Comparison of ENCODE assay signal across 25 cellular contexts in the genomic region with DNA sequence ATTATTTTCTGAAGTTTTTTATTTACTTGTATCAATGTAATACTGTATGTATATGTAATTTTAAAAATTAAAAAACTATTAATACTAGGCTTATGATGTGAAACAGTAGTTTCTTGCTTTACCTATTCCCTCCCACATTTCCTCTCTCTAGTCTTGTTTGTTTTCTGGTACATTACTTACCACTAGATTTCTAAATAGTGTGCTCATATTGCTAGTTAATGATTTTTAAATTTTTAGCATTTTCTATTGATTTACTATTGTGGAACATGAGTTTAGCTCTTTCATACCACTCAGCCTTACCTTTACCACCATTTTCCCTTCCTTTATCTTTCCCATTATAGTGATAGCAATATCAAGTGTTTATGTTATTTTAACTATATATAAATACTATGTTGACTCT.
"Had no signal": no experiment of that assay in that cellular context is flagged by ENCODE, and none has a peak within 500 bp of the region (broad histone marks: within the 10 kb centered on the region; RNA-seq: fewer than 3 reads in every experiment).

No MANE protein-coding gene starts in this region.

- H3K36me3 Mint-ChIP-seq: natural killer cell had no signal

- DNase-seq: activated CD4-positive, alpha-beta memory T cell treated with anti-CD3 and anti-CD28 coated beads for 36 hours; activated CD4-positive, alpha-beta T cell treated with anti-CD3 and anti-CD28 coated beads for 48 hours; activated CD4-positive, CD25-positive, alpha-beta regulatory T cell; activated effector memory CD4-positive, alpha-beta T cell treated with anti-CD3 and anti-CD28 coated beads, Interleukin-2, amount 50 U/mL, for 16 hours; activated naive CD4-positive, alpha-beta T cell treated with anti-CD3 and anti-CD28 coated beads, Interleukin-2, amount 10 ng/mL, durations not matched to agents 7 days and 5 days; activated T-cell treated with anti-CD3 and anti-CD28 coated beads, Interleukin-2, amount 50 U/mL, for 72 hours; effector CD4-positive, alpha-beta T cell; heart left ventricle; islet precursor cell; midbrain; natural killer cell; sigmoid colon; stimulated activated CD4-positive, alpha-beta T cell treated with anti-CD3 and anti-CD28 coated beads, Interleukin-15, amount 100 ng/mL, for 24 hours; stimulated activated CD8-positive, alpha-beta memory T cell treated with anti-CD3 and anti-CD28 coated beads, Interleukin-4, amount 100 ng/mL, for 48 hours; stimulated activated naive B cell treated with anti-CD40 and anti-IgM and Interleukin-4, amounts not matched to agents 10 μg/mL and 1 μg/mL and 100 μg/mL, for 72 hours; T-helper 1 cell; T1000; transverse colon; uterus had no signal

- H3K27me3 Mint-ChIP-seq: activated CD4-positive, alpha-beta memory T cell treated with anti-CD3 and anti-CD28 coated beads for 36 hours; activated naive CD4-positive, alpha-beta T cell treated with anti-CD3 and anti-CD28 coated beads, Interleukin-2, amount 10 ng/mL, durations not matched to agents 7 days and 5 days; dendritic cell treated with granulocyte-macrophage colony-stimulating factor and Interleukin-4, amounts not matched to agents 40 ng/mL and 50 ng/mL, for 4 days; stimulated activated naive B cell treated with anti-CD40 and anti-IgM and Interleukin-4, amounts not matched to agents 10 μg/mL and 1 μg/mL and 100 μg/mL, for 72 hours had no signal

- ATAC-seq: activated T-cell treated with anti-CD3 and anti-CD28 coated beads, Interleukin-2, amount 50 U/mL, for 72 hours; heart left ventricle; natural killer cell; stimulated activated naive B cell treated with anti-CD40 and anti-IgM and Interleukin-4, amounts not matched to agents 10 μg/mL and 1 μg/mL and 100 μg/mL, for 72 hours had no signal

- H2AFZ ChIP-seq: parathyroid adenoma had no signal

- FAIRE-seq: endometrium had no signal

- H3K27ac ChIP-seq: cardiac muscle cell, heart left ventricle, neutrophil, parathyroid adenoma, sigmoid colon, transverse colon, uterus had no signal

- H3K27me3 ChIP-seq: cardiac muscle cell, heart left ventricle, neutrophil, sigmoid colon, transverse colon, uterus had no signal

- H3K4me3 Mint-ChIP-seq: activated CD4-positive, alpha-beta memory T cell treated with anti-CD3 and anti-CD28 coated beads for 36 hours; activated naive CD4-positive, alpha-beta T cell treated with anti-CD3 and anti-CD28 coated beads, Interleukin-2, amount 10 ng/mL, durations not matched to agents 7 days and 5 days; activated T-cell treated with anti-CD3 and anti-CD28 coated beads, Interleukin-2, amount 50 U/mL, for 72 hours; dendritic cell treated with granulocyte-macrophage colony-stimulating factor and Interleukin-4, amounts not matched to agents 40 ng/mL and 50 ng/mL, for 4 days; natural killer cell; stimulated activated naive B cell treated with anti-CD40 and anti-IgM and Interleukin-4, amounts not matched to agents 10 μg/mL and 1 μg/mL and 100 μg/mL, for 72 hours had no signal

- H3K36me3 ChIP-seq: cardiac muscle cell, heart left ventricle, neutrophil, sigmoid colon, transverse colon, uterus had no signal

- H3K4me3 ChIP-seq: cardiac muscle cell, heart left ventricle, sigmoid colon, smooth muscle cell, transverse colon, uterus had no signal

- H3K4me1 ChIP-seq: parathyroid adenoma had no signal

- H3K9me3 Mint-ChIP-seq: activated CD4-positive, alpha-beta memory T cell treated with anti-CD3 and anti-CD28 coated beads for 36 hours; activated naive CD4-positive, alpha-beta T cell treated with anti-CD3 and anti-CD28 coated beads, Interleukin-2, amount 10 ng/mL, durations not matched to agents 7 days and 5 days; activated T-cell treated with anti-CD3 and anti-CD28 coated beads, Interleukin-2, amount 50 U/mL, for 72 hours; dendritic cell treated with granulocyte-macrophage colony-stimulating factor and Interleukin-4, amounts not matched to agents 40 ng/mL and 50 ng/mL, for 4 days; natural killer cell; stimulated activated naive B cell treated with anti-CD40 and anti-IgM and Interleukin-4, amounts not matched to agents 10 μg/mL and 1 μg/mL and 100 μg/mL, for 72 hours had no signal

- H3K27ac Mint-ChIP-seq: activated CD4-positive, alpha-beta memory T cell treated with anti-CD3 and anti-CD28 coated beads for 36 hours; activated naive CD4-positive, alpha-beta T cell treated with anti-CD3 and anti-CD28 coated beads, Interleukin-2, amount 10 ng/mL, durations not matched to agents 7 days and 5 days; activated T-cell treated with anti-CD3 and anti-CD28 coated beads, Interleukin-2, amount 50 U/mL, for 72 hours; dendritic cell treated with granulocyte-macrophage colony-stimulating factor and Interleukin-4, amounts not matched to agents 40 ng/mL and 50 ng/mL, for 4 days; stimulated activated naive B cell treated with anti-CD40 and anti-IgM and Interleukin-4, amounts not matched to agents 10 μg/mL and 1 μg/mL and 100 μg/mL, for 72 hours had no signal

- H3K4me2 ChIP-seq: smooth muscle cell had no signal

- H3K9ac ChIP-seq: parathyroid adenoma had no signal

- H3K9me3 ChIP-seq: heart left ventricle, neutrophil, sigmoid colon, transverse colon, uterus had no signal
